Comparison of ENCODE assay signal across 1 cellular context in genomic region chr15:59360896-59361295, GRCh38.
TF ChIP-seq lines count a peak whose summit lies in the region.

No MANE protein-coding gene starts in this region.

TF ChIP-seq in IMR-90, 13 proteins besides CTCF, POLR2A, EP300 and RAD21 (continued from another document):
- TF ChIP-seq CHD1 (IDR thresholded peaks at IDR 0.05; ENCODE audit: low read depth, low read length) (no peak), MAFK (IDR thresholded peaks at IDR 0.05; ENCODE audit: low read depth, low read length) (no peak)
